ENCODE assay signal across 15 cellular contexts in the genomic region with DNA sequence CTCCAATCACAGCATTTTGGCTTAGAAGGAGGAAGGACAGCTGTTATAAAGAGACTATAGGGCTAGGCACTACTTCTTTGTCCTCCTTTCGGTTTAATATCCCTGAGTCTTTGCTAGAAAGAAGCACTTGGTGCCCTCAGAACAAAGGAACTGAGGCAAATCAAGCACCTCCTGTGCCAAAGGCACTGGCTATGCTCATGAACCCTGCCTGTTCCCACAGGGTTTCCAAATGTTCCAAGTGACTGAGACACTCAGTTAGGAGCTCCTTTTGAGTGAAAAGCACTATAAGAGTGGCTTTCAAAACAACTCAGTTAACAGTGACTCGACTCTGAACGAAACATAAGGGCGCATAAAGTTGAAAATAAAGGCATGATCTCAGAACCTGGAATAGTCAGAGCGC. TPM values are rescaled to one million over a fixed set of nuclear protein-coding genes. Genes with fewer than 3 reads are reported as not detected.
DNase-seq lines count a peak whose midpoint lies in the region; ATAC-seq and TF ChIP-seq lines count a peak whose summit lies in the region.
"Had no signal": no experiment of that assay in that cellular context is flagged by ENCODE, and none has a peak within 500 bp of the region (broad histone marks: within the 10 kb centered on the region; RNA-seq: fewer than 3 reads in every experiment).

No MANE protein-coding gene starts in this region.

- H3K9me3 Mint-ChIP-seq in activated naive CD8-positive, alpha-beta T cell treated with anti-CD3 and anti-CD28 coated beads, Interleukin-2, amount 10 ng/mL, durations not matched to agents 7 days and 5 days = no peaks in the 10 kb centered on the region
- no peaks in the 10 kb centered on the region for H3K9me3 Mint-ChIP-seq in natural killer cell

- intact Hi-C loops in natural killer cell (cut with micrococcal nuclease) = no loop called here

- H3K36me3 ChIP-seq in DND-41 (ENCODE audit: insufficient read depth, low read length) = peaks cover 21% of the 10 kb centered on the region
- H3K36me3 ChIP-seq: cardiac muscle cell had no signal

- H3K79me2 ChIP-seq in DND-41 (ENCODE audit: insufficient read depth, low read length) = peaks cover 62% of the 10 kb centered on the region

- no peaks in the 10 kb centered on the region for H3K9me3 ChIP-seq in DND-41 (ENCODE audit: insufficient read depth, low read length, severe bottlenecking)

- ATAC-seq in DND-41 (ENCODE audit: insufficient read depth, low read depth) = no peak
- no peak for ATAC-seq in activated naive CD8-positive, alpha-beta T cell treated with anti-CD3 and anti-CD28 coated beads, Interleukin-2, amount 10 ng/mL, durations not matched to agents 7 days and 5 days (ENCODE audit: low read depth)
- ATAC-seq in natural killer cell = no peak
- no peak for ATAC-seq in GM19463 (IDR thresholded peaks at IDR 0.05; ENCODE audit: unreplicated experiment)
- ATAC-seq in HG02870 (IDR thresholded peaks at IDR 0.05; ENCODE audit: unreplicated experiment) = no peak
- ATAC-seq: esophagus mucosa had no signal

- H4K20me1 ChIP-seq in DND-41 (ENCODE audit: insufficient read depth, low read length) = peaks cover 5% of the 10 kb centered on the region

- TF ChIP-seq CTCF in C4-2B (conservative IDR thresholded peaks at IDR 0.05) (no peak), DND-41 (IDR thresholded peaks at IDR 0.05; ENCODE audit: borderline replicate concordance, extremely low read depth, low read length, poor library complexity, severe bottlenecking) (no peak), natural killer cell (IDR thresholded peaks at IDR 0.05) (no peak)

- no peak overlapping the region for H2AFZ ChIP-seq in DND-41 (ENCODE audit: low read depth, low read length)

- peak overlapping the region; percentile 66 for H3K4me3 Mint-ChIP-seq in activated naive CD8-positive, alpha-beta T cell treated with anti-CD3 and anti-CD28 coated beads, Interleukin-2, amount 10 ng/mL, durations not matched to agents 7 days and 5 days
- H3K4me3 Mint-ChIP-seq in natural killer cell = peak overlapping the region; percentile 43

- H3K27ac ChIP-seq in C4-2B = peak overlapping the region; percentile 28; the same call in 1 of the 2 replicates
- peak overlapping the region; percentile 86 for H3K27ac ChIP-seq in DND-41 (ENCODE audit: low read length)
- H3K27ac ChIP-seq: cardiac muscle cell had no signal

- peak overlapping the region; percentile 93 for H3K27ac Mint-ChIP-seq in activated naive CD8-positive, alpha-beta T cell treated with anti-CD3 and anti-CD28 coated beads, Interleukin-2, amount 10 ng/mL, durations not matched to agents 7 days and 5 days
- H3K27ac Mint-ChIP-seq in natural killer cell = peak overlapping the region; percentile 96 to 98

- peak overlapping the region; percentile 54; the same call in 1 of the 2 replicates for H3K9ac ChIP-seq in DND-41 (ENCODE audit: low read depth, low read length)

- H3K4me3 ChIP-seq in DND-41 (ENCODE audit: low read depth in 1 of 2, low read length in 2 of 2) = no peak overlapping the region
- H3K4me3 ChIP-seq: cardiac muscle cell had no signal

- peaks cover 32% of the 10 kb centered on the region for H3K36me3 Mint-ChIP-seq in activated naive CD8-positive, alpha-beta T cell treated with anti-CD3 and anti-CD28 coated beads, Interleukin-2, amount 10 ng/mL, durations not matched to agents 7 days and 5 days
- peaks cover 6% of the 10 kb centered on the region for H3K36me3 Mint-ChIP-seq in natural killer cell

- H3K4me1 Mint-ChIP-seq in activated naive CD8-positive, alpha-beta T cell treated with anti-CD3 and anti-CD28 coated beads, Interleukin-2, amount 10 ng/mL, durations not matched to agents 7 days and 5 days = peaks cover 80% of the 10 kb centered on the region
- H3K4me1 Mint-ChIP-seq in natural killer cell = peaks cover 75 to 81% of the 10 kb centered on the region in 2 donors

- peaks cover 82% of the 10 kb centered on the region for H3K4me1 ChIP-seq in DND-41 (ENCODE audit: insufficient read depth, low read length)

- peak overlapping the region; percentile 2; the same call in 1 of the 2 replicates for H3K4me2 ChIP-seq in DND-41 (ENCODE audit: insufficient read depth, low read length)

- POLR2A ChIA-PET in activated naive CD8-positive, alpha-beta T cell treated with anti-CD3 and anti-CD28 coated beads, Interleukin-2, amount 10 ng/mL, durations not matched to agents 7 days and 5 days (lab: Charles Lee) = interaction anchor here (1.1 to 6.5 kb wide), 3 partner anchors 10 to 17 kb away, joined by 3 to 50 read pairs (median 42); no protein-coding TSS in a partner anchor

- DNase-seq in DND-41 (no peak), natural killer cell (no peak), NCI-H2196 treated with DMSO at 0.1 percent for 48 hours (lab: John Stamatoyannopoulos, UW; ENCODE audit: unreplicated experiment) (no peak), NK-92 (lab: John Stamatoyannopoulos, UW; ENCODE audit: unreplicated experiment) (no peak)
- no peak for DNase-seq in activated naive CD8-positive, alpha-beta T cell treated with anti-CD3 and anti-CD28 coated beads, Interleukin-2, amount 10 ng/mL, durations not matched to agents 7 days and 5 days
- DNase-seq: mesenchymal stem cell, NCI-H1048, NCI-H345 had no signal

- no peaks in the 10 kb centered on the region for H3K27me3 ChIP-seq in DND-41 (ENCODE audit: insufficient read depth, low read length, poor library complexity)
- H3K27me3 ChIP-seq: cardiac muscle cell had no signal

- H3K27me3 Mint-ChIP-seq in activated naive CD8-positive, alpha-beta T cell treated with anti-CD3 and anti-CD28 coated beads, Interleukin-2, amount 10 ng/mL, durations not matched to agents 7 days and 5 days = no peaks in the 10 kb centered on the region
- no peaks in the 10 kb centered on the region for H3K27me3 Mint-ChIP-seq in natural killer cell (ENCODE audit: low read depth in 2 of 2)

RNA-seq across cellular contexts. Expression of gene TBC1D2B, which starts 25.0 kb away (rescaled TPM):
- total RNA-seq in activated naive CD8-positive, alpha-beta T cell treated with anti-CD3 and anti-CD28 coated beads, Interleukin-2, amount 10 ng/mL, durations not matched to agents 7 days and 5 days = 100 to 1,000 TPM; 123 to 125 TPM
- total RNA-seq in natural killer cell = 10 to 100 TPM; 54.0 to 83.5 (median 56.7) TPM

RNA-seq across cellular contexts. Expression of gene SH2D7, which starts 39.8 kb away (rescaled TPM):
- under 1 TPM in 1 of 2 experiments, not detected in 1; 0.11 TPM for total RNA-seq in activated naive CD8-positive, alpha-beta T cell treated with anti-CD3 and anti-CD28 coated beads, Interleukin-2, amount 10 ng/mL, durations not matched to agents 7 days and 5 days
- not detected for total RNA-seq in natural killer cell
- total RNA-seq: cardiac muscle cell, esophagus mucosa, HT1080, pulmonary artery endothelial cell had no signal
